Comparison of ENCODE assay signal across 29 cellular contexts in genomic region chr19:15424121-15424520, GRCh38. TPM values are rescaled to one million over a fixed set of nuclear protein-coding genes. Genes with fewer than 3 reads are reported as not detected.
"Had no signal": no experiment of that assay in that cellular context is flagged by ENCODE, and none has a peak within 500 bp of the region (broad histone marks: within the 10 kb centered on the region; RNA-seq: fewer than 3 reads in every experiment).

No MANE protein-coding gene starts in this region.

- H3K27me3 ChIP-seq: stomach, suprapubic skin, testis, thyroid gland, tibial artery, tibial nerve, transverse colon, upper lobe of left lung, upper lobe of right lung, uterus, vagina had no signal

- H3K9me3 ChIP-seq: suprapubic skin, testis, thoracic aorta, thyroid gland, tibial artery, transverse colon, upper lobe of right lung, uterus, vagina had no signal

- H3K4me1 ChIP-seq: uterus had no signal

- ATAC-seq: stimulated activated effector memory CD8-positive, alpha-beta T cell treated with anti-CD3 and anti-CD28 coated beads, Interleukin-12 subunit alpha, Interleukin-12 subunit beta, amount 100 ng/mL, for 72 hours; stimulated activated memory B cell treated with anti-CD40 and anti-IgM and Interleukin-4, amounts not matched to agents 10 μg/mL and 1 μg/mL and 100 μg/mL, for 72 hours; stimulated activated naive B cell treated with anti-CD40 and anti-IgM and Interleukin-4, amounts not matched to agents 10 μg/mL and 1 μg/mL and 100 μg/mL, for 72 hours; stimulated activated naive CD8-positive, alpha-beta T cell treated with anti-CD3 and anti-CD28 coated beads, Interleukin-15, amount 100 ng/mL, for 72 hours; stimulated activated naive CD8-positive, alpha-beta T cell treated with anti-CD3 and anti-CD28 coated beads, Interleukin-15, Interleukin-2, amounts not matched to agents 100 U/mL and 50 U/mL, for 24 hours; upper lobe of right lung had no signal

- DNase-seq: stimulated activated CD4-positive, alpha-beta T cell treated with anti-CD3 and anti-CD28 coated beads, Interleukin-2, amount 100 ng/mL, for 48 hours; stimulated activated CD4-positive, alpha-beta T cell treated with anti-CD3 and anti-CD28 coated beads, Interleukin-4, amount 100 ng/mL, for 1 hour; stimulated activated CD4-positive, alpha-beta T cell treated with anti-CD3 and anti-CD28 coated beads, Interleukin-4, amount 100 ng/mL, for 24 hours; stimulated activated CD4-positive, alpha-beta T cell treated with anti-CD3 and anti-CD28 coated beads, Interleukin-4, amount 100 ng/mL, for 4 hours; stimulated activated CD8-positive, alpha-beta memory T cell treated with anti-CD3 and anti-CD28 coated beads, Interleukin-4, amount 100 ng/mL, for 48 hours; stimulated activated naive B cell treated with anti-CD40 and anti-IgM and Interleukin-4, amounts not matched to agents 10 μg/mL and 1 μg/mL and 100 μg/mL, for 72 hours; stimulated activated naive CD4-positive, alpha-beta T cell; stimulated activated naive CD4-positive, alpha-beta T cell treated with Interleukin-2 at 50 U/mL for 16 hours; stimulated activated naive CD8-positive, alpha-beta T cell treated with anti-CD3 and anti-CD28 coated beads, Interleukin-15, amount 100 ng/mL, for 72 hours; stimulated activated naive CD8-positive, alpha-beta T cell treated with anti-CD3 and anti-CD28 coated beads, Interleukin-15, Interleukin-2, amounts not matched to agents 100 U/mL and 50 U/mL, for 24 hours; stomach; substantia nigra; testis; thyroid gland; tibial artery; transverse colon; trophoblast cell; upper lobe of right lung; uterus had no signal

- H3K4me3 ChIP-seq: stomach, suprapubic skin, testis, thoracic aorta, thyroid gland, tibial artery, tibial nerve, transverse colon, upper lobe of left lung, upper lobe of right lung, uterus, vagina had no signal

- H3K27ac ChIP-seq: stomach, suprapubic skin, testis, thyroid gland, tibial artery, tibial nerve, transverse colon, upper lobe of left lung, upper lobe of right lung, uterus, vagina had no signal

RNA-seq across cellular contexts. Expression of gene PGLYRP2, which starts 55.2 kb away (rescaled TPM):
- total RNA-seq: stomach, subcutaneous adipose tissue, temporal lobe, thoracic aorta, thyroid gland, tibial nerve, transverse colon, upper lobe of left lung, upper lobe of right lung, urinary bladder, uterus, vagina had no signal
- polyA plus RNA-seq: stomach had no signal
